ENCODE assay signal across 1 cellular context in the genomic region with DNA sequence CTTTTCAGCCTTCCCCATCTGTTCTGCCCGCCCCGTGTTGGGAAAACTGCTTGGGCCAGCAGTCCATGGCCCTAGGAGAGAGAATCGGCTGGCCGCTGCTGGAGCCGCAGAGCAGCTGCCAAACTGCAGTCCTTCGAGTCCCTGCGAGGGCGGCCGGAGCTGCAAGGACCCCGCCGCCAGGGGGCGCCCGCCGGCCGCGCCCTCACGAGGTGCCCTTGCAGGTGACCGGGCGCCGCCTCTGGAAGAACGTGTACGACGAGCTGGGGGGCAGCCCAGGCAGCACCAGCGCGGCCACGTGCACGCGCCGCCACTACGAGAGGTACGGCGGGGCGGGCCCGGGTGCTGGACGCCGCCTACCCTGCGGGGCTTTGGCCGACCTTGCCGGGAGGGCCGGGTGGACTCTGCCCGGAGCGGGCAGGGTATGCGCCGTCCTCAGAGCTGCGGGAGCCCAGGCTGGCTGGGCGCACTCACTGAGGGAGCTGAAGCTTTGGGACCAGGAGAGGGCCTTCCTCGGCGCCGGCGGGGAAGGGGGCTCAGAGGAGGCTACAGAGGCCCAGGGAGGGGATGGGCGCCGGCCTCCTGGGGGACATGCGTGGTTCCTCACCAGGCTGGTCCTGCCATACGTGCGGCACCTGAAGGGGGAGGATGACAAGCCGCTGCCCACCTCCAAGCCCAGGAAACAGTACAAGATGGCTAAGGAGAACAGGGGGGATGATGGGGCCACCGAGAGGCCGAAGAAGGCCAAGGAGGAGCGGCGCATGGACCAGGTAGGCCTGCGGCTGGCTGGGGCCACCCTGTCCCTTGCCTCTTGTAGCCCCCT.
TF ChIP-seq lines count a peak whose summit lies in the region.

No MANE protein-coding gene starts in this region.

TF ChIP-seq in HepG2, 621 proteins besides CTCF, POLR2A, EP300 and RAD21 (continued from another document and continues in another):
- TF ChIP-seq, protein P1, sequence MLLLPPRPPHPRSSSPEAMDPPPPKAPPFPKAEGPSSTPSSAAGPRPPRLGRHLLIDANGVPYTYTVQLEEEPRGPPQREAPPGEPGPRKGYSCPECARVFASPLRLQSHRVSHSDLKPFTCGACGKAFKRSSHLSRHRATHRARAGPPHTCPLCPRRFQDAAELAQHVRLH (CRISPR knock-in tag; IDR thresholded peaks at IDR 0.05; ENCODE audit: borderline replicate concordance, low read depth): peak; percentile 79; the same call in 1 of the 2 replicates
- TF ChIP-seq, protein P2, sequence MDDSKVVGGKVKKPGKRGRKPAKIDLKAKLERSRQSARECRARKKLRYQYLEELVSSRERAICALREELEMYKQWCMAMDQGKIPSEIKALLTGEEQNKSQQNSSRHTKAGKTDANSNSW (CRISPR knock-in tag; IDR thresholded peaks at IDR 0.05; ENCODE audit: borderline replicate concordance): peak; percentile 85; the same call in 1 of the 2 replicates
- TF ChIP-seq, protein P3, sequence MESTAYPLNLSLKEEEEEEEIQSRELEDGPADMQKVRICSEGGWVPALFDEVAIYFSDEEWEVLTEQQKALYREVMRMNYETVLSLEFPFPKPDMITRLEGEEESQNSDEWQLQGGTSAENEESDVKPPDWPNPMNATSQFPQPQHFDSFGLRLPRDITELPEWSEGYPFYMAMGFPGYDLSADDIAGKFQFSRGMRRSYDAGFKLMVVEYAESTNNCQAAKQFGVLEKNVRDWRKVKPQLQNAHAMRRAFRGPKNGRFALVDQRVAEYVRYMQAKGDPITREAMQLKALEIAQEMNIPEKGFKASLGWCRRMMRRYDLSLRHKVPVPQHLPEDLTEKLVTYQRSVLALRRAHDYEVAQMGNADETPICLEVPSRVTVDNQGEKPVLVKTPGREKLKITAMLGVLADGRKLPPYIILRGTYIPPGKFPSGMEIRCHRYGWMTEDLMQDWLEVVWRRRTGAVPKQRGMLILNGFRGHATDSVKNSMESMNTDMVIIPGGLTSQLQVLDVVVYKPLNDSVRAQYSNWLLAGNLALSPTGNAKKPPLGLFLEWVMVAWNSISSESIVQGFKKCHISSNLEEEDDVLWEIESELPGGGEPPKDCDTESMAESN (CRISPR knock-in tag; conservative IDR thresholded peaks at IDR 0.05): peak; percentile 95
- TF ChIP-seq HNRNPH1 (optimal IDR thresholded peaks at IDR 0.05; ENCODE audit: low read depth, low read length) (no peak), ZNF7 (CRISPR knock-in tag; IDR thresholded peaks at IDR 0.05) (peak; percentile 37; the same call in 1 of the 2 replicates), ZNF547 (CRISPR knock-in tag; IDR thresholded peaks at IDR 0.05) (peak; percentile 96), MATR3 (CRISPR knock-in tag; IDR thresholded peaks at IDR 0.05) (no peak), ZNF674 (CRISPR knock-in tag; IDR thresholded peaks at IDR 0.05; ENCODE audit: low read depth) (peak; percentile 55; the same call in 1 of the 2 replicates), ZNF264 (CRISPR knock-in tag; IDR thresholded peaks at IDR 0.05) (peak; percentile 90), SOX6 (IDR thresholded peaks at IDR 0.05) (no peak), SOX6 (CRISPR knock-in tag; IDR thresholded peaks at IDR 0.05) (peak; percentile 68), KDM5A (IDR thresholded peaks at IDR 0.05; ENCODE audit: borderline replicate concordance, low read length) (no peak), ZNF335 (CRISPR knock-in tag; IDR thresholded peaks at IDR 0.05) (peak; percentile 57; the same call in 1 of the 2 replicates), ZSCAN31 (CRISPR knock-in tag; IDR thresholded peaks at IDR 0.05; ENCODE audit: low read depth) (peak; percentile 83; the same call in 1 of the 2 replicates), ATM (IDR thresholded peaks at IDR 0.05; ENCODE audit: borderline replicate concordance) (no peak), CENPX (CRISPR knock-in tag; IDR thresholded peaks at IDR 0.05) (no peak), ZNF563 (CRISPR knock-in tag; IDR thresholded peaks at IDR 0.05) (peak; percentile 83; the same call in 1 of the 2 replicates), EHMT2 (IDR thresholded peaks at IDR 0.05; ENCODE audit: borderline replicate concordance, low read depth, low read length) (no peak), NR1H2 (CRISPR knock-in tag; IDR thresholded peaks at IDR 0.05; ENCODE audit: borderline replicate concordance, low read depth) (peak; percentile 64; the same call in 1 of the 2 replicates), TBX2 (CRISPR knock-in tag; IDR thresholded peaks at IDR 0.05; ENCODE audit: borderline replicate concordance) (peak; percentile 97), ISX (CRISPR knock-in tag; conservative IDR thresholded peaks at IDR 0.05) (no peak; the same call in 1 of the 2 replicates), HES4 (CRISPR knock-in tag; IDR thresholded peaks at IDR 0.05; ENCODE audit: borderline replicate concordance) (peak; percentile 60; the same call in 1 of the 2 replicates), PAWR (CRISPR knock-in tag; IDR thresholded peaks at IDR 0.05; ENCODE audit: borderline replicate concordance) (no peak), ZNF431 (CRISPR knock-in tag; IDR thresholded peaks at IDR 0.05; ENCODE audit: borderline replicate concordance, low read depth) (no peak; the same call in none of the 2 replicates), REPIN1 (CRISPR knock-in tag; IDR thresholded peaks at IDR 0.05; ENCODE audit: borderline replicate concordance, low read depth) (peak; percentile 98)
- TF ChIP-seq, protein P4, sequence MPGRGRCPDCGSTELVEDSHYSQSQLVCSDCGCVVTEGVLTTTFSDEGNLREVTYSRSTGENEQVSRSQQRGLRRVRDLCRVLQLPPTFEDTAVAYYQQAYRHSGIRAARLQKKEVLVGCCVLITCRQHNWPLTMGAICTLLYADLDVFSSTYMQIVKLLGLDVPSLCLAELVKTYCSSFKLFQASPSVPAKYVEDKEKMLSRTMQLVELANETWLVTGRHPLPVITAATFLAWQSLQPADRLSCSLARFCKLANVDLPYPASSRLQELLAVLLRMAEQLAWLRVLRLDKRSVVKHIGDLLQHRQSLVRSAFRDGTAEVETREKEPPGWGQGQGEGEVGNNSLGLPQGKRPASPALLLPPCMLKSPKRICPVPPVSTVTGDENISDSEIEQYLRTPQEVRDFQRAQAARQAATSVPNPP (CRISPR knock-in tag; IDR thresholded peaks at IDR 0.05): peak; percentile 92
- TF ChIP-seq, protein P5, sequence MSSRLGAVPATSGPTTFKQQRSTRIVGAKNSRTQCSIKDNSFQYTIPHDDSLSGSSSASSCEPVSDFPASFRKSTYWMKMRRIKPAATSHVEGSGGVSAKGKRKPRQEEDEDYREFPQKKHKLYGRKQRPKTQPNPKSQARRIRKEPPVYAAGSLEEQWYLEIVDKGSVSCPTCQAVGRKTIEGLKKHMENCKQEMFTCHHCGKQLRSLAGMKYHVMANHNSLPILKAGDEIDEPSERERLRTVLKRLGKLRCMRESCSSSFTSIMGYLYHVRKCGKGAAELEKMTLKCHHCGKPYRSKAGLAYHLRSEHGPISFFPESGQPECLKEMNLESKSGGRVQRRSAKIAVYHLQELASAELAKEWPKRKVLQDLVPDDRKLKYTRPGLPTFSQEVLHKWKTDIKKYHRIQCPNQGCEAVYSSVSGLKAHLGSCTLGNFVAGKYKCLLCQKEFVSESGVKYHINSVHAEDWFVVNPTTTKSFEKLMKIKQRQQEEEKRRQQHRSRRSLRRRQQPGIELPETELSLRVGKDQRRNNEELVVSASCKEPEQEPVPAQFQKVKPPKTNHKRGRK (CRISPR knock-in tag; IDR thresholded peaks at IDR 0.05): peak; percentile 70; the same call in 1 of the 2 replicates
- TF ChIP-seq, protein P6, sequence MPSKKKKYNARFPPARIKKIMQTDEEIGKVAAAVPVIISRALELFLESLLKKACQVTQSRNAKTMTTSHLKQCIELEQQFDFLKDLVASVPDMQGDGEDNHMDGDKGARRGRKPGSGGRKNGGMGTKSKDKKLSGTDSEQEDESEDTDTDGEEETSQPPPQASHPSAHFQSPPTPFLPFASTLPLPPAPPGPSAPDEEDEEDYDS (CRISPR knock-in tag; IDR thresholded peaks at IDR 0.05): peak; percentile 65; the same call in 1 of the 2 replicates
- TF ChIP-seq, protein P7, sequence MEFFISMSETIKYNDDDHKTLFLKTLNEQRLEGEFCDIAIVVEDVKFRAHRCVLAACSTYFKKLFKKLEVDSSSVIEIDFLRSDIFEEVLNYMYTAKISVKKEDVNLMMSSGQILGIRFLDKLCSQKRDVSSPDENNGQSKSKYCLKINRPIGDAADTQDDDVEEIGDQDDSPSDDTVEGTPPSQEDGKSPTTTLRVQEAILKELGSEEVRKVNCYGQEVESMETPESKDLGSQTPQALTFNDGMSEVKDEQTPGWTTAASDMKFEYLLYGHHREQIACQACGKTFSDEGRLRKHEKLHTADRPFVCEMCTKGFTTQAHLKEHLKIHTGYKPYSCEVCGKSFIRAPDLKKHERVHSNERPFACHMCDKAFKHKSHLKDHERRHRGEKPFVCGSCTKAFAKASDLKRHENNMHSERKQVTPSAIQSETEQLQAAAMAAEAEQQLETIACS (CRISPR knock-in tag; IDR thresholded peaks at IDR 0.05): peak; percentile 95
- TF ChIP-seq, protein P8, sequence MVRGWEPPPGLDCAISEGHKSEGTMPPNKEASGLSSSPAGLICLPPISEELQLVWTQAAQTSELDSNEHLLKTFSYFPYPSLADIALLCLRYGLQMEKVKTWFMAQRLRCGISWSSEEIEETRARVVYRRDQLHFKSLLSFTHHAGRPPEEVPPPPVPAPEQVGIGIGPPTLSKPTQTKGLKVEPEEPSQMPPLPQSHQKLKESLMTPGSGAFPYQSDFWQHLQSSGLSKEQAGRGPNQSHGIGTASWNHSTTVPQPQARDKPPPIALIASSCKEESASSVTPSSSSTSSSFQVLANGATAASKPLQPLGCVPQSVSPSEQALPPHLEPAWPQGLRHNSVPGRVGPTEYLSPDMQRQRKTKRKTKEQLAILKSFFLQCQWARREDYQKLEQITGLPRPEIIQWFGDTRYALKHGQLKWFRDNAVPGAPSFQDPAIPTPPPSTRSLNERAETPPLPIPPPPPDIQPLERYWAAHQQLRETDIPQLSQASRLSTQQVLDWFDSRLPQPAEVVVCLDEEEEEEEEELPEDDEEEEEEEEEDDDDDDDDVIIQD (CRISPR knock-in tag; IDR thresholded peaks at IDR 0.05; ENCODE audit: low read depth): peak; percentile 71; the same call in 1 of the 2 replicates
- TF ChIP-seq, protein P9, sequence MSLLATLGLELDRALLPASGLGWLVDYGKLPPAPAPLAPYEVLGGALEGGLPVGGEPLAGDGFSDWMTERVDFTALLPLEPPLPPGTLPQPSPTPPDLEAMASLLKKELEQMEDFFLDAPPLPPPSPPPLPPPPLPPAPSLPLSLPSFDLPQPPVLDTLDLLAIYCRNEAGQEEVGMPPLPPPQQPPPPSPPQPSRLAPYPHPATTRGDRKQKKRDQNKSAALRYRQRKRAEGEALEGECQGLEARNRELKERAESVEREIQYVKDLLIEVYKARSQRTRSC (CRISPR knock-in tag; IDR thresholded peaks at IDR 0.05; ENCODE audit: low read depth): no peak
- TF ChIP-seq, protein P10, sequence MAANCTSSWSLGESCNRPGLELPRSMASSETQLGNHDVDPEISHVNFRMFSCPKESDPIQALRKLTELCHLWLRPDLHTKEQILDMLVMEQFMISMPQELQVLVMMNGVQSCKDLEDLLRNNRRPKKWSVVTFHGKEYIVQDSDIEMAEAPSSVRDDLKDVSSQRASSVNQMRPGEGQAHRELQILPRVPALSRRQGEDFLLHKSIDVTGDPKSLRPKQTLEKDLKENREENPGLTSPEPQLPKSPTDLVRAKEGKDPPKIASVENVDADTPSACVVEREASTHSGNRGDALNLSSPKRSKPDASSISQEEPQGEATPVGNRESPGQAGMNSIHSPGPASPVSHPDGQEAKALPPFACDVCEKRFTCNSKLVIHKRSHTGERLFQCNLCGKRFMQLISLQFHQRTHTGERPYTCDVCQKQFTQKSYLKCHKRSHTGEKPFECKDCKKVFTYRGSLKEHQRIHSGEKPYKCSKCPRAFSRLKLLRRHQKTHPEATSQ (CRISPR knock-in tag; IDR thresholded peaks at IDR 0.05; ENCODE audit: borderline replicate concordance): no peak; the same call in 1 of the 2 replicates
- TF ChIP-seq, protein P11, sequence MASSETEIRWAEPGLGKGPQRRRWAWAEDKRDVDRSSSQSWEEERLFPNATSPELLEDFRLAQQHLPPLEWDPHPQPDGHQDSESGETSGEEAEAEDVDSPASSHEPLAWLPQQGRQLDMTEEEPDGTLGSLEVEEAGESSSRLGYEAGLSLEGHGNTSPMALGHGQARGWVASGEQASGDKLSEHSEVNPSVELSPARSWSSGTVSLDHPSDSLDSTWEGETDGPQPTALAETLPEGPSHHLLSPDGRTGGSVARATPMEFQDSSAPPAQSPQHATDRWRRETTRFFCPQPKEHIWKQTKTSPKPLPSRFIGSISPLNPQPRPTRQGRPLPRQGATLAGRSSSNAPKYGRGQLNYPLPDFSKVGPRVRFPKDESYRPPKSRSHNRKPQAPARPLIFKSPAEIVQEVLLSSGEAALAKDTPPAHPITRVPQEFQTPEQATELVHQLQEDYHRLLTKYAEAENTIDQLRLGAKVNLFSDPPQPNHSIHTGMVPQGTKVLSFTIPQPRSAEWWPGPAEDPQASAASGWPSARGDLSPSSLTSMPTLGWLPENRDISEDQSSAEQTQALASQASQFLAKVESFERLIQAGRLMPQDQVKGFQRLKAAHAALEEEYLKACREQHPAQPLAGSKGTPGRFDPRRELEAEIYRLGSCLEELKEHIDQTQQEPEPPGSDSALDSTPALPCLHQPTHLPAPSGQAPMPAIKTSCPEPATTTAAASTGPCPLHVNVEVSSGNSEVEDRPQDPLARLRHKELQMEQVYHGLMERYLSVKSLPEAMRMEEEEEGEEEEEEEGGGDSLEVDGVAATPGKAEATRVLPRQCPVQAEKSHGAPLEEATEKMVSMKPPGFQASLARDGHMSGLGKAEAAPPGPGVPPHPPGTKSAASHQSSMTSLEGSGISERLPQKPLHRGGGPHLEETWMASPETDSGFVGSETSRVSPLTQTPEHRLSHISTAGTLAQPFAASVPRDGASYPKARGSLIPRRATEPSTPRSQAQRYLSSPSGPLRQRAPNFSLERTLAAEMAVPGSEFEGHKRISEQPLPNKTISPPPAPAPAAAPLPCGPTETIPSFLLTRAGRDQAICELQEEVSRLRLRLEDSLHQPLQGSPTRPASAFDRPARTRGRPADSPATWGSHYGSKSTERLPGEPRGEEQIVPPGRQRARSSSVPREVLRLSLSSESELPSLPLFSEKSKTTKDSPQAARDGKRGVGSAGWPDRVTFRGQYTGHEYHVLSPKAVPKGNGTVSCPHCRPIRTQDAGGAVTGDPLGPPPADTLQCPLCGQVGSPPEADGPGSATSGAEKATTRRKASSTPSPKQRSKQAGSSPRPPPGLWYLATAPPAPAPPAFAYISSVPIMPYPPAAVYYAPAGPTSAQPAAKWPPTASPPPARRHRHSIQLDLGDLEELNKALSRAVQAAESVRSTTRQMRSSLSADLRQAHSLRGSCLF (CRISPR knock-in tag; IDR thresholded peaks at IDR 0.05; ENCODE audit: borderline replicate concordance): no peak
- TF ChIP-seq, protein P12, sequence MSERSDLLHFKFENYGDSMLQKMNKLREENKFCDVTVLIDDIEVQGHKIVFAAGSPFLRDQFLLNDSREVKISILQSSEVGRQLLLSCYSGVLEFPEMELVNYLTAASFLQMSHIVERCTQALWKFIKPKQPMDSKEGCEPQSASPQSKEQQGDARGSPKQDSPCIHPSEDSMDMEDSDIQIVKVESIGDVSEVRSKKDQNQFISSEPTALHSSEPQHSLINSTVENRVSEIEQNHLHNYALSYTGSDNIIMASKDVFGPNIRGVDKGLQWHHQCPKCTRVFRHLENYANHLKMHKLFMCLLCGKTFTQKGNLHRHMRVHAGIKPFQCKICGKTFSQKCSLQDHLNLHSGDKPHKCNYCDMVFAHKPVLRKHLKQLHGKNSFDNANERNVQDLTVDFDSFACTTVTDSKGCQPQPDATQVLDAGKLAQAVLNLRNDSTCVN (CRISPR knock-in tag; IDR thresholded peaks at IDR 0.05; ENCODE audit: borderline replicate concordance): peak; percentile 68; the same call in 1 of the 2 replicates
